In genomic region chr1:20551945-20552727, GRCh38 we compare ENCODE assay signal across 1 cellular context.
TF ChIP-seq lines count a peak whose summit lies in the region.

FAM43B (plus strand) TSS chr1:20552573; CDS start chr1:20552974, 401 bp downstream.

TF ChIP-seq in HepG2, 621 proteins besides CTCF, POLR2A, EP300 and RAD21 (continued from another document and continues in another):
- TF ChIP-seq YEATS4 (CRISPR knock-in tag; IDR thresholded peaks at IDR 0.05; ENCODE audit: borderline replicate concordance) (peak; percentile 67), ZNF251 (CRISPR knock-in tag; IDR thresholded peaks at IDR 0.05) (no peak), TBX3 (IDR thresholded peaks at IDR 0.05; ENCODE audit: borderline replicate concordance) (no peak), ZNF367 (CRISPR knock-in tag; IDR thresholded peaks at IDR 0.05; ENCODE audit: borderline replicate concordance) (0 out of 2 replicates have a peak, but pooled peaks have one; percentile 13), ZNF614 (CRISPR knock-in tag; IDR thresholded peaks at IDR 0.05; ENCODE audit: borderline replicate concordance) (no peak), ZNF510 (CRISPR knock-in tag; IDR thresholded peaks at IDR 0.05; ENCODE audit: low read depth) (peak; percentile 76; the same call in 1 of the 2 replicates), TEAD3 (CRISPR knock-in tag; optimal IDR thresholded peaks at IDR 0.05; ENCODE audit: borderline replicate concordance) (no peak), POGZ (CRISPR knock-in tag; IDR thresholded peaks at IDR 0.05) (peak; percentile 40; the same call in 1 of the 2 replicates), NR1H2 (CRISPR knock-in tag; IDR thresholded peaks at IDR 0.05; ENCODE audit: borderline replicate concordance, low read depth) (0 out of 2 replicates have a peak, but pooled peaks have one; percentile 20), ZNF784 (CRISPR knock-in tag; IDR thresholded peaks at IDR 0.05; ENCODE audit: borderline replicate concordance) (no peak), NR2C2 (CRISPR knock-in tag; IDR thresholded peaks at IDR 0.05; ENCODE audit: borderline replicate concordance) (peak; percentile 49; the same call in 1 of the 2 replicates), POLR2AphosphoS5 (IDR thresholded peaks at IDR 0.05; ENCODE audit: low read depth, low read length) (peak; percentile 95), ZNF891 (CRISPR knock-in tag; IDR thresholded peaks at IDR 0.05) (peak; percentile 81), MTF1 (CRISPR knock-in tag; IDR thresholded peaks at IDR 0.05) (no peak), ARNTL (CRISPR knock-in tag; IDR thresholded peaks at IDR 0.05) (no peak), FOXK2 (IDR thresholded peaks at IDR 0.05) (peak; percentile 93), GLI4 (CRISPR knock-in tag; IDR thresholded peaks at IDR 0.05; ENCODE audit: borderline replicate concordance) (no peak; the same call in 1 of the 2 replicates), KMT2A (CRISPR knock-in tag; IDR thresholded peaks at IDR 0.05) (no peak), ZGPAT (CRISPR knock-in tag; IDR thresholded peaks at IDR 0.05) (peak; percentile 72; the same call in 1 of the 2 replicates), ZNF362 (CRISPR knock-in tag; IDR thresholded peaks at IDR 0.05; ENCODE audit: borderline replicate concordance) (0 out of 2 replicates have a peak, but pooled peaks have one; percentile 3), SP2 (CRISPR knock-in tag; IDR thresholded peaks at IDR 0.05) (peak; percentile 38), KAT2B (IDR thresholded peaks at IDR 0.05; ENCODE audit: borderline replicate concordance, low read depth, low read length) (no peak), TMF1 (CRISPR knock-in tag; IDR thresholded peaks at IDR 0.05; ENCODE audit: low read depth) (no peak), NFRKB (IDR thresholded peaks at IDR 0.05) (no peak), SOX13 (IDR thresholded peaks at IDR 0.05) (no peak), SOX13 (CRISPR knock-in tag; conservative IDR thresholded peaks at IDR 0.05 in 1 of 2, IDR thresholded peaks at IDR 0.05 in 1 of 2) (0 out of 4 replicates have a peak, but pooled peaks of 1 of the 2 experiments have one; percentile 2), MXI1 (IDR thresholded peaks at IDR 0.05; ENCODE audit: borderline replicate concordance, low read depth, low read length) (peak; percentile 22; the same call in 1 of the 3 replicates), ZSCAN31 (CRISPR knock-in tag; IDR thresholded peaks at IDR 0.05; ENCODE audit: low read depth) (no peak; the same call in 1 of the 2 replicates), CREB1 (IDR thresholded peaks at IDR 0.05) (peak; percentile 21; the same call in 1 of the 2 replicates), CREB1 (CRISPR knock-in tag; IDR thresholded peaks at IDR 0.05) (peak; percentile 86), DMTF1 (CRISPR knock-in tag; IDR thresholded peaks at IDR 0.05) (no peak), SCMH1 (CRISPR knock-in tag; IDR thresholded peaks at IDR 0.05; ENCODE audit: borderline replicate concordance) (no peak), ZNF329 (CRISPR knock-in tag; IDR thresholded peaks at IDR 0.05; ENCODE audit: low read depth) (peak; percentile 47; the same call in 1 of the 2 replicates), SOX6 (IDR thresholded peaks at IDR 0.05) (no peak), SOX6 (CRISPR knock-in tag; IDR thresholded peaks at IDR 0.05) (peak; percentile 49), ZFX (CRISPR knock-in tag; IDR thresholded peaks at IDR 0.05; ENCODE audit: low read depth) (peak; percentile 93), SP4 (CRISPR knock-in tag; IDR thresholded peaks at IDR 0.05) (peak; percentile 64), ZEB1 (IDR thresholded peaks at IDR 0.05; ENCODE audit: insufficient replicate concordance, low read depth) (peak; percentile 42), ZNF609 (CRISPR knock-in tag; IDR thresholded peaks at IDR 0.05; ENCODE audit: borderline replicate concordance) (0 out of 2 replicates have a peak, but pooled peaks have one; percentile 27), ZNF501 (CRISPR knock-in tag; IDR thresholded peaks at IDR 0.05) (peak; percentile 75; the same call in 1 of the 2 replicates), ZNF773 (CRISPR knock-in tag; IDR thresholded peaks at IDR 0.05; ENCODE audit: borderline replicate concordance) (no peak), ARID5B (CRISPR knock-in tag; IDR thresholded peaks at IDR 0.05) (peak; percentile 41; the same call in 1 of the 2 replicates), ZNF770 (CRISPR knock-in tag; IDR thresholded peaks at IDR 0.05) (no peak), HNF4G (IDR thresholded peaks at IDR 0.05; ENCODE audit: borderline replicate concordance, low read depth, low read length) (peak; percentile 17; the same call in 1 of the 2 replicates), HNF4G (CRISPR knock-in tag; IDR thresholded peaks at IDR 0.05; ENCODE audit: borderline replicate concordance, low read depth) (no peak)
- TF ChIP-seq, protein P1, sequence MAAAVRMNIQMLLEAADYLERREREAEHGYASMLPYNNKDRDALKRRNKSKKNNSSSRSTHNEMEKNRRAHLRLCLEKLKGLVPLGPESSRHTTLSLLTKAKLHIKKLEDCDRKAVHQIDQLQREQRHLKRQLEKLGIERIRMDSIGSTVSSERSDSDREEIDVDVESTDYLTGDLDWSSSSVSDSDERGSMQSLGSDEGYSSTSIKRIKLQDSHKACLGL (CRISPR knock-in tag; IDR thresholded peaks at IDR 0.05), result peak; percentile 57; the same call in 1 of the 2 replicates
- TF ChIP-seq, protein P2, sequence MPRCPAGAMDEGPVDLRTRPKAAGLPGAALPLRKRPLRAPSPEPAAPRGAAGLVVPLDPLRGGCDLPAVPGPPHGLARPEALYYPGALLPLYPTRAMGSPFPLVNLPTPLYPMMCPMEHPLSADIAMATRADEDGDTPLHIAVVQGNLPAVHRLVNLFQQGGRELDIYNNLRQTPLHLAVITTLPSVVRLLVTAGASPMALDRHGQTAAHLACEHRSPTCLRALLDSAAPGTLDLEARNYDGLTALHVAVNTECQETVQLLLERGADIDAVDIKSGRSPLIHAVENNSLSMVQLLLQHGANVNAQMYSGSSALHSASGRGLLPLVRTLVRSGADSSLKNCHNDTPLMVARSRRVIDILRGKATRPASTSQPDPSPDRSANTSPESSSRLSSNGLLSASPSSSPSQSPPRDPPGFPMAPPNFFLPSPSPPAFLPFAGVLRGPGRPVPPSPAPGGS (CRISPR knock-in tag; IDR thresholded peaks at IDR 0.05), result peak; percentile 34; the same call in 1 of the 2 replicates
